22 cellular contexts compared by ENCODE assay signal in the genomic region with DNA sequence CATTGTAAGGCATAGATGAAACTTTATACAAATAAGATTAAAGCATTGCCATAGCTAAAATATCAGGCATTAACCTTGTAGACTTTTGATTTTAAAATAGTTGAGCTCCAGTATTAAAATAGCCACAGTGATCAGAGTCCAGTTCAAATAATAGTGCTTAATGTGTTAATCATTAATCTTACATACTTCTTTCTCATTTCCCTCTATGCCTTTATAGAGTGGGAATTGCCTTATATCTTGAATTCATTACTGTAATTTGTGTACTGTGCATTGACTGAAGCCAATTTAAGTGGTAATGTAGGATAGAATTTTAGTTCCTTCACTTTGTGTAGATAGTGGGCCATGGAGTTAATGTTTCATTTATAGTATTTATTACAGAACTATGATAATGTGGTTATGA.
"Had no signal": no experiment of that assay in that cellular context is flagged by ENCODE, and none has a peak within 500 bp of the region (broad histone marks: within the 10 kb centered on the region; RNA-seq: fewer than 3 reads in every experiment).

No MANE protein-coding gene starts in this region.

- DNase-seq: activated B cell treated with CpG ODN at 0.5 μM for 24 hours; activated CD4-positive, alpha-beta T cell treated with anti-CD3 and anti-CD28 coated beads for 1 hour; activated CD4-positive, alpha-beta T cell treated with anti-CD3 and anti-CD28 coated beads, Interleukin-2, amount 10 ng/mL, durations not matched to agents 24 days and 14 days; activated CD4-positive, alpha-beta T cell treated with anti-CD3 and anti-CD28 coated beads, Interleukin-2, amount 50 U/mL, for 48 hours; activated CD8-positive, alpha-beta memory T cell treated with anti-CD3 and anti-CD28 coated beads, Interleukin-2, amount 10 ng/mL, durations not matched to agents 7 days and 5 days; activated effector memory CD4-positive, alpha-beta T cell treated with anti-CD3 and anti-CD28 coated beads, Interleukin-2, amount 50 U/mL, for 16 hours; activated naive CD4-positive, alpha-beta T cell treated with Interleukin-2 at 50 U/mL for 16 hours; activated naive CD8-positive, alpha-beta T cell treated with anti-CD3 and anti-CD28 coated beads, Interleukin-2, amount 50 U/mL, for 24 hours; activated T-cell treated with anti-CD3 and anti-CD28 coated beads, Interleukin-2, amount 50 U/mL, for 24 hours; amniotic stem cell; NCI-H1092; NCI-H1417; NCI-H1694 treated with DMSO at 0.1 percent for 48 hours; NCI-H2029 treated with DMSO at 0.1 percent for 48 hours; NCI-H510A treated with DMSO at 0.1 percent for 48 hours; Peyer's patch; SHP77; SW 1271 had no signal

- ATAC-seq: activated CD8-positive, alpha-beta memory T cell treated with anti-CD3 and anti-CD28 coated beads, Interleukin-2, amount 10 ng/mL, durations not matched to agents 7 days and 5 days; activated naive CD4-positive, alpha-beta T cell treated with anti-CD3 and anti-CD28 coated beads, Interleukin-2, amount 50 U/mL, for 72 hours; activated naive CD8-positive, alpha-beta T cell treated with anti-CD3 and anti-CD28 coated beads, Interleukin-2, amount 50 U/mL, for 24 hours had no signal

- H3K9me3 ChIP-seq: Peyer's patch, SJSA1 had no signal

- H3K4me3 ChIP-seq: ascending aorta, Peyer's patch, SJSA1 had no signal

- H3K27me3 ChIP-seq: ascending aorta, Peyer's patch, SJSA1 had no signal

- H3K27ac ChIP-seq: ascending aorta, KMS-11, Peyer's patch, SJSA1 had no signal

- H3K4me1 ChIP-seq: ascending aorta, Peyer's patch, SJSA1 had no signal

- H3K36me3 ChIP-seq: ascending aorta, Peyer's patch, SJSA1 had no signal

- H3K9ac ChIP-seq: KMS-11 had no signal
